Comparison of ENCODE assay signal across 1 cellular context in genomic region chr2:24588294-24588693, GRCh38.
TF ChIP-seq lines count a peak whose summit lies in the region.

No MANE protein-coding gene starts in this region.

TF ChIP-seq in K562, 482 proteins besides CTCF, POLR2A, EP300 and RAD21 (continued from another document and continues in another):
- TF ChIP-seq, protein P1, sequence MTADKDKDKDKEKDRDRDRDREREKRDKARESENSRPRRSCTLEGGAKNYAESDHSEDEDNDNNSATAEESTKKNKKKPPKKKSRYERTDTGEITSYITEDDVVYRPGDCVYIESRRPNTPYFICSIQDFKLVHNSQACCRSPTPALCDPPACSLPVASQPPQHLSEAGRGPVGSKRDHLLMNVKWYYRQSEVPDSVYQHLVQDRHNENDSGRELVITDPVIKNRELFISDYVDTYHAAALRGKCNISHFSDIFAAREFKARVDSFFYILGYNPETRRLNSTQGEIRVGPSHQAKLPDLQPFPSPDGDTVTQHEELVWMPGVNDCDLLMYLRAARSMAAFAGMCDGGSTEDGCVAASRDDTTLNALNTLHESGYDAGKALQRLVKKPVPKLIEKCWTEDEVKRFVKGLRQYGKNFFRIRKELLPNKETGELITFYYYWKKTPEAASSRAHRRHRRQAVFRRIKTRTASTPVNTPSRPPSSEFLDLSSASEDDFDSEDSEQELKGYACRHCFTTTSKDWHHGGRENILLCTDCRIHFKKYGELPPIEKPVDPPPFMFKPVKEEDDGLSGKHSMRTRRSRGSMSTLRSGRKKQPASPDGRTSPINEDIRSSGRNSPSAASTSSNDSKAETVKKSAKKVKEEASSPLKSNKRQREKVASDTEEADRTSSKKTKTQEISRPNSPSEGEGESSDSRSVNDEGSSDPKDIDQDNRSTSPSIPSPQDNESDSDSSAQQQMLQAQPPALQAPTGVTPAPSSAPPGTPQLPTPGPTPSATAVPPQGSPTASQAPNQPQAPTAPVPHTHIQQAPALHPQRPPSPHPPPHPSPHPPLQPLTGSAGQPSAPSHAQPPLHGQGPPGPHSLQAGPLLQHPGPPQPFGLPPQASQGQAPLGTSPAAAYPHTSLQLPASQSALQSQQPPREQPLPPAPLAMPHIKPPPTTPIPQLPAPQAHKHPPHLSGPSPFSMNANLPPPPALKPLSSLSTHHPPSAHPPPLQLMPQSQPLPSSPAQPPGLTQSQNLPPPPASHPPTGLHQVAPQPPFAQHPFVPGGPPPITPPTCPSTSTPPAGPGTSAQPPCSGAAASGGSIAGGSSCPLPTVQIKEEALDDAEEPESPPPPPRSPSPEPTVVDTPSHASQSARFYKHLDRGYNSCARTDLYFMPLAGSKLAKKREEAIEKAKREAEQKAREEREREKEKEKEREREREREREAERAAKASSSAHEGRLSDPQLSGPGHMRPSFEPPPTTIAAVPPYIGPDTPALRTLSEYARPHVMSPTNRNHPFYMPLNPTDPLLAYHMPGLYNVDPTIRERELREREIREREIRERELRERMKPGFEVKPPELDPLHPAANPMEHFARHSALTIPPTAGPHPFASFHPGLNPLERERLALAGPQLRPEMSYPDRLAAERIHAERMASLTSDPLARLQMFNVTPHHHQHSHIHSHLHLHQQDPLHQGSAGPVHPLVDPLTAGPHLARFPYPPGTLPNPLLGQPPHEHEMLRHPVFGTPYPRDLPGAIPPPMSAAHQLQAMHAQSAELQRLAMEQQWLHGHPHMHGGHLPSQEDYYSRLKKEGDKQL (CRISPR knock-in tag; IDR thresholded peaks at IDR 0.05; ENCODE audit: borderline replicate concordance) = no peak
- TF ChIP-seq FOXJ2 (tag; IDR thresholded peaks at IDR 0.05) = no peak
- no peak for TF ChIP-seq HIVEP1 (CRISPR knock-in tag; IDR thresholded peaks at IDR 0.05)
- TF ChIP-seq ZNF77 (CRISPR knock-in tag; IDR thresholded peaks at IDR 0.05) = no peak
- no peak for TF ChIP-seq ZNF583 (CRISPR knock-in tag; IDR thresholded peaks at IDR 0.05)
- TF ChIP-seq CHCHD3 (CRISPR knock-in tag; IDR thresholded peaks at IDR 0.05) = no peak
- TF ChIP-seq ZZZ3 (IDR thresholded peaks at IDR 0.05) = no peak
- no peak for TF ChIP-seq ZNF395 (CRISPR knock-in tag; IDR thresholded peaks at IDR 0.05)
- no peak for TF ChIP-seq ZNF212 (CRISPR knock-in tag; IDR thresholded peaks at IDR 0.05)
- TF ChIP-seq MCM2 (IDR thresholded peaks at IDR 0.05; ENCODE audit: low read depth) = no peak
- TF ChIP-seq POLR2AphosphoS5 (IDR thresholded peaks at IDR 0.05; ENCODE audit: control insufficient read depth, insufficient read depth, low read depth, low read length) = peak; percentile 23; the same call in 1 of the 2 replicates
- peak; percentile 60 for TF ChIP-seq CBFA2T2 (conservative IDR thresholded peaks at IDR 0.05)
- TF ChIP-seq ZEB2 (IDR thresholded peaks at IDR 0.05) = no peak
- no peak for TF ChIP-seq CBX2 (IDR thresholded peaks at IDR 0.05; ENCODE audit: insufficient read depth, low read length, poor library complexity, severe bottlenecking)
- no peak for TF ChIP-seq ZNF445 (CRISPR knock-in tag; IDR thresholded peaks at IDR 0.05; ENCODE audit: low read depth)
- TF ChIP-seq CBX3 (IDR thresholded peaks at IDR 0.05; ENCODE audit: borderline replicate concordance in 1 of 2, low read length in 2 of 2) = peak in 1 of 2 experiments; percentile 41; a peak in 1 of 3 replicates
- 0 out of 2 replicates have a peak, but pooled peaks have one; percentile 41 for TF ChIP-seq DPF2 (IDR thresholded peaks at IDR 0.05)
- TF ChIP-seq SRF (CRISPR knock-in tag; IDR thresholded peaks at IDR 0.05) = no peak
- no peak for TF ChIP-seq COPS2 (conservative IDR thresholded peaks at IDR 0.05)
- TF ChIP-seq DACH1 (IDR thresholded peaks at IDR 0.05; ENCODE audit: partially characterized antibody) = peak; percentile 12
- TF ChIP-seq ELF4 (CRISPR knock-in tag; IDR thresholded peaks at IDR 0.05) = no peak
- TF ChIP-seq CHD1 (IDR thresholded peaks at IDR 0.05; ENCODE audit: low read length) = no peak
- TF ChIP-seq, protein P2, sequence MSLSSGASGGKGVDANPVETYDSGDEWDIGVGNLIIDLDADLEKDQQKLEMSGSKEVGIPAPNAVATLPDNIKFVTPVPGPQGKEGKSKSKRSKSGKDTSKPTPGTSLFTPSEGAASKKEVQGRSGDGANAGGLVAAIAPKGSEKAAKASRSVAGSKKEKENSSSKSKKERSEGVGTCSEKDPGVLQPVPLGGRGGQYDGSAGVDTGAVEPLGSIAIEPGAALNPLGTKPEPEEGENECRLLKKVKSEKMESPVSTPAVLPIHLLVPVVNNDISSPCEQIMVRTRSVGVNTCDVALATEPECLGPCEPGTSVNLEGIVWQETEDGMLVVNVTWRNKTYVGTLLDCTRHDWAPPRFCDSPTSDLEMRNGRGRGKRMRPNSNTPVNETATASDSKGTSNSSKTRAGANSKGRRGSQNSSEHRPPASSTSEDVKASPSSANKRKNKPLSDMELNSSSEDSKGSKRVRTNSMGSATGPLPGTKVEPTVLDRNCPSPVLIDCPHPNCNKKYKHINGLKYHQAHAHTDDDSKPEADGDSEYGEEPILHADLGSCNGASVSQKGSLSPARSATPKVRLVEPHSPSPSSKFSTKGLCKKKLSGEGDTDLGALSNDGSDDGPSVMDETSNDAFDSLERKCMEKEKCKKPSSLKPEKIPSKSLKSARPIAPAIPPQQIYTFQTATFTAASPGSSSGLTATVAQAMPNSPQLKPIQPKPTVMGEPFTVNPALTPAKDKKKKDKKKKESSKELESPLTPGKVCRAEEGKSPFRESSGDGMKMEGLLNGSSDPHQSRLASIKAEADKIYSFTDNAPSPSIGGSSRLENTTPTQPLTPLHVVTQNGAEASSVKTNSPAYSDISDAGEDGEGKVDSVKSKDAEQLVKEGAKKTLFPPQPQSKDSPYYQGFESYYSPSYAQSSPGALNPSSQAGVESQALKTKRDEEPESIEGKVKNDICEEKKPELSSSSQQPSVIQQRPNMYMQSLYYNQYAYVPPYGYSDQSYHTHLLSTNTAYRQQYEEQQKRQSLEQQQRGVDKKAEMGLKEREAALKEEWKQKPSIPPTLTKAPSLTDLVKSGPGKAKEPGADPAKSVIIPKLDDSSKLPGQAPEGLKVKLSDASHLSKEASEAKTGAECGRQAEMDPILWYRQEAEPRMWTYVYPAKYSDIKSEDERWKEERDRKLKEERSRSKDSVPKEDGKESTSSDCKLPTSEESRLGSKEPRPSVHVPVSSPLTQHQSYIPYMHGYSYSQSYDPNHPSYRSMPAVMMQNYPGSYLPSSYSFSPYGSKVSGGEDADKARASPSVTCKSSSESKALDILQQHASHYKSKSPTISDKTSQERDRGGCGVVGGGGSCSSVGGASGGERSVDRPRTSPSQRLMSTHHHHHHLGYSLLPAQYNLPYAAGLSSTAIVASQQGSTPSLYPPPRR (CRISPR knock-in tag; IDR thresholded peaks at IDR 0.05; ENCODE audit: borderline replicate concordance) = no peak
- TF ChIP-seq, protein P3, sequence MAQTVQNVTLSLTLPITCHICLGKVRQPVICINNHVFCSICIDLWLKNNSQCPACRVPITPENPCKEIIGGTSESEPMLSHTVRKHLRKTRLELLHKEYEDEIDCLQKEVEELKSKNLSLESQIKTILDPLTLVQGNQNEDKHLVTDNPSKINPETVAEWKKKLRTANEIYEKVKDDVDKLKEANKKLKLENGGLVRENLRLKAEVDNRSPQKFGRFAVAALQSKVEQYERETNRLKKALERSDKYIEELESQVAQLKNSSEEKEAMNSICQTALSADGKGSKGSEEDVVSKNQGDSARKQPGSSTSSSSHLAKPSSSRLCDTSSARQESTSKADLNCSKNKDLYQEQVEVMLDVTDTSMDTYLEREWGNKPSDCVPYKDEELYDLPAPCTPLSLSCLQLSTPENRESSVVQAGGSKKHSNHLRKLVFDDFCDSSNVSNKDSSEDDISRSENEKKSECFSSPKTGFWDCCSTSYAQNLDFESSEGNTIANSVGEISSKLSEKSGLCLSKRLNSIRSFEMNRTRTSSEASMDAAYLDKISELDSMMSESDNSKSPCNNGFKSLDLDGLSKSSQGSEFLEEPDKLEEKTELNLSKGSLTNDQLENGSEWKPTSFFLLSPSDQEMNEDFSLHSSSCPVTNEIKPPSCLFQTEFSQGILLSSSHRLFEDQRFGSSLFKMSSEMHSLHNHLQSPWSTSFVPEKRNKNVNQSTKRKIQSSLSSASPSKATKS (CRISPR knock-in tag; IDR thresholded peaks at IDR 0.05) = no peak
- TF ChIP-seq KAT7 (CRISPR knock-in tag; IDR thresholded peaks at IDR 0.05; ENCODE audit: borderline replicate concordance) = no peak
- no peak for TF ChIP-seq ZNF561 (CRISPR knock-in tag; conservative IDR thresholded peaks at IDR 0.05)
- no peak for TF ChIP-seq RUNX1 (IDR thresholded peaks at IDR 0.05; ENCODE audit: low read depth)
- TF ChIP-seq TEAD4 (IDR thresholded peaks at IDR 0.05; ENCODE audit: low read length) = peak; percentile 49; the same call in 1 of the 2 replicates
- TF ChIP-seq TEAD4 (CRISPR knock-in tag; IDR thresholded peaks at IDR 0.05; ENCODE audit: borderline replicate concordance) = no peak
- TF ChIP-seq, protein P4, sequence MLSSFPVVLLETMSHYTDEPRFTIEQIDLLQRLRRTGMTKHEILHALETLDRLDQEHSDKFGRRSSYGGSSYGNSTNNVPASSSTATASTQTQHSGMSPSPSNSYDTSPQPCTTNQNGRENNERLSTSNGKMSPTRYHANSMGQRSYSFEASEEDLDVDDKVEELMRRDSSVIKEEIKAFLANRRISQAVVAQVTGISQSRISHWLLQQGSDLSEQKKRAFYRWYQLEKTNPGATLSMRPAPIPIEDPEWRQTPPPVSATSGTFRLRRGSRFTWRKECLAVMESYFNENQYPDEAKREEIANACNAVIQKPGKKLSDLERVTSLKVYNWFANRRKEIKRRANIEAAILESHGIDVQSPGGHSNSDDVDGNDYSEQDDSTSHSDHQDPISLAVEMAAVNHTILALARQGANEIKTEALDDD (IDR thresholded peaks at IDR 0.05) = no peak
- peak; percentile 66 for TF ChIP-seq SOX6 (IDR thresholded peaks at IDR 0.05)
- peak in 1 of 2 experiments; percentile 49; a peak in 1 of 4 replicates for TF ChIP-seq RCOR1 (IDR thresholded peaks at IDR 0.05; ENCODE audit: borderline replicate concordance in 1 of 2, low read depth in 2 of 2, low read length in 2 of 2)
- peak; percentile 58; the same call in 1 of the 2 replicates for TF ChIP-seq MECOM (CRISPR knock-in tag; IDR thresholded peaks at IDR 0.05)
- TF ChIP-seq RBM34 (IDR thresholded peaks at IDR 0.05; ENCODE audit: borderline replicate concordance, insufficient read depth, low read length) = no peak
- no peak for TF ChIP-seq RFX1 (IDR thresholded peaks at IDR 0.05)
- TF ChIP-seq MTA1 (IDR thresholded peaks at IDR 0.05; ENCODE audit: borderline replicate concordance) = no peak
- no peak for TF ChIP-seq ZNF589 (CRISPR knock-in tag; IDR thresholded peaks at IDR 0.05; ENCODE audit: low read depth)
- no peak for TF ChIP-seq IFI16 (CRISPR knock-in tag; IDR thresholded peaks at IDR 0.05)
- no peak for TF ChIP-seq ZC3H8 (IDR thresholded peaks at IDR 0.05)
- peak; percentile 46; the same call in 1 of the 2 replicates for TF ChIP-seq NCOR1 (IDR thresholded peaks at IDR 0.05)
- peak; percentile 80 for TF ChIP-seq CBFA2T3 (IDR thresholded peaks at IDR 0.05)
- TF ChIP-seq E2F8 (IDR thresholded peaks at IDR 0.05; ENCODE audit: low read depth, partially characterized antibody) = no peak
- TF ChIP-seq KLF16 (IDR thresholded peaks at IDR 0.05) = no peak
- TF ChIP-seq GTF2B (IDR thresholded peaks at IDR 0.05; ENCODE audit: extremely low read depth, insufficient read length) = no peak
- peak; percentile 57 to 78 for TF ChIP-seq KDM1A (IDR thresholded peaks at IDR 0.05)
- no peak for TF ChIP-seq ZNF384 (IDR thresholded peaks at IDR 0.05; ENCODE audit: low read depth, low read length)
- TF ChIP-seq GABPB2 (CRISPR knock-in tag; conservative IDR thresholded peaks at IDR 0.05) = no peak
- no peak for TF ChIP-seq ZKSCAN1 (IDR thresholded peaks at IDR 0.05; ENCODE audit: low read depth, low read length)
- TF ChIP-seq, protein P5, sequence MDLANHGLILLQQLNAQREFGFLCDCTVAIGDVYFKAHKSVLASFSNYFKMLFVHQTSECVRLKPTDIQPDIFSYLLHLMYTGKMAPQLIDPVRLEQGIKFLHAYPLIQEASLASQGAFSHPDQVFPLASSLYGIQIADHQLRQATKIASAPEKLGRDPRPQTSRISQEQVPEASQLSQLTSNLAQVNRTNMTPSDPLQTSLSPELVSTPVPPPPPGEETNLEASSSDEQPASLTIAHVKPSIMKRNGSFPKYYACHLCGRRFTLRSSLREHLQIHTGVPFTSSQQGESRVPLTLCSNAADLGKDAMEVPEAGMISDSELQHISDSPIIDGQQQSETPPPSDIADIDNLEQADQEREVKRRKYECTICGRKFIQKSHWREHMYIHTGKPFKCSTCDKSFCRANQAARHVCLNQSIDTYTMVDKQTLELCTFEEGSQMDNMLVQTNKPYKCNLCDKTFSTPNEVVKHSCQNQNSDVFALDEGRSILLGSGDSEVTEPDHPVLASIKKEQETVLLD (IDR thresholded peaks at IDR 0.05) = no peak
- no peak for TF ChIP-seq SMARCE1 (IDR thresholded peaks at IDR 0.05)
- TF ChIP-seq ARNT (IDR thresholded peaks at IDR 0.05) = no peak
- peak; percentile 82 for TF ChIP-seq TCF3 (CRISPR knock-in tag; IDR thresholded peaks at IDR 0.05)
